8 cellular contexts compared by ENCODE assay signal in the genomic region with DNA sequence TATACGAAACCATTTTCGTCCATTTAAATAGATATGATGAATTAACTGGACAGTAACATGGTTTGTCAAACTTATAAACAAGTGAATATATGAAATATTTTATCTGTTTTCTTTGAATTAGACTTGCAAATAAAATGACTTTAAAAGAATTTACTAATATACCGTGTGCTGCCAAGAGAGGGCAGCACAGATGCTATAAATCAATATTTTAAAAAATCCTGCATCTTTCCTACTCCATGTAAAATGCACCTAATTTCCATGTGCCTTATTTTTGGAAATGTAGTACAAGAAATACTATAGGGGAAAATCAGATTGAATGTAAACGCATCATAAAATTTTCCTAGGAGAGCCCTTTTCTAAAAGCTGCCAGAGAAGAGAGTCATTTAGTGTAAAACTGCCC.
A peak's percentile ranks its signal among the peaks of the same experiment; 100 is the strongest.
DNase-seq lines count a peak whose midpoint lies in the region; TF ChIP-seq lines count a peak whose summit lies in the region.

No MANE protein-coding gene starts in this region.

- peaks cover 7% of the 10 kb centered on the region for H3K36me3 Mint-ChIP-seq in endothelial cell (ENCODE audit: low read depth, unreplicated experiment)

- H3K4me3 Mint-ChIP-seq in endothelial cell (ENCODE audit: unreplicated experiment) = no peak overlapping the region

- TF ChIP-seq CTCF in endothelial cell (IDR thresholded peaks at IDR 0.05; ENCODE audit: unreplicated experiment) = peak; percentile 66

- no peaks in the 10 kb centered on the region for H3K9me3 Mint-ChIP-seq in endothelial cell (ENCODE audit: unreplicated experiment)

- DNase-seq in NCI-H748 (lab: John Stamatoyannopoulos, UW; ENCODE audit: unreplicated experiment) (peak; percentile 32), NCI-H748 treated with DMSO at 0.1 percent for 48 hours (lab: John Stamatoyannopoulos, UW) (no peak), NCI-H460 (ENCODE audit: extremely low read depth, low read depth) (peak; percentile 6), endothelial cell (ENCODE audit: low spot score) (no peak), pulmonary artery endothelial cell (ENCODE audit: low read depth, low spot score) (peak; percentile 11), hypothalamus (lab: John Stamatoyannopoulos, UW) (no peak), SIG-M5 treated with dmso at 0.1 percent for 504 hours (lab: John Stamatoyannopoulos, UW; ENCODE audit: unreplicated experiment) (no peak)
- DNase-seq in stimulated activated CD4-positive, alpha-beta T cell treated with anti-CD3 and anti-CD28 coated beads, Interleukin-1b, Interleukin-23, amount 100 ng/mL, for 48 hours = no peak

- H3K27ac Mint-ChIP-seq in endothelial cell (ENCODE audit: unreplicated experiment) = no peak overlapping the region

- H3K4me1 Mint-ChIP-seq in endothelial cell (ENCODE audit: unreplicated experiment) = no peaks in the 10 kb centered on the region

- H3K27me3 Mint-ChIP-seq in endothelial cell (ENCODE audit: unreplicated experiment) = no peaks in the 10 kb centered on the region

Comparison
In these comparisons a context has a peak if more than half of its experiments do, and no peak if none do; other contexts are left out.
1. DNase-seq: peak in NCI-H748 (single experiment), NCI-H460 (single experiment) and pulmonary artery endothelial cell (single experiment); none in NCI-H748 treated with DMSO at 0.1 percent for 48 hours (single experiment), endothelial cell (single experiment), hypothalamus (0 of 51), stimulated activated CD4-positive, alpha-beta T cell treated with anti-CD3 and anti-CD28 coated beads, Interleukin-1b, Interleukin-23, amount 100 ng/mL, for 48 hours (single experiment) and SIG-M5 treated with dmso at 0.1 percent for 504 hours (single experiment).